16 cellular contexts compared by ENCODE assay signal in genomic region chr11:3823303-3823702, GRCh38. TPM values are rescaled to one million over a fixed set of nuclear protein-coding genes. Genes with fewer than 3 reads are reported as not detected.
DNase-seq lines count a peak whose midpoint lies in the region; ATAC-seq and TF ChIP-seq lines count a peak whose summit lies in the region.
"Had no signal": no experiment of that assay in that cellular context is flagged by ENCODE, and none has a peak within 500 bp of the region (broad histone marks: within the 10 kb centered on the region; RNA-seq: fewer than 3 reads in every experiment).

No MANE protein-coding gene starts in this region.

- H3K4me3 Mint-ChIP-seq in HFFc6 = no peak overlapping the region
- no peak overlapping the region for H3K4me3 Mint-ChIP-seq in activated naive CD4-positive, alpha-beta T cell treated with anti-CD3 and anti-CD28 coated beads for 36 hours
- H3K4me3 Mint-ChIP-seq in chondrocyte (ENCODE audit: unreplicated experiment) = no peak overlapping the region
- H3K4me3 Mint-ChIP-seq: activated CD4-positive, alpha-beta T cell treated with anti-CD3 and anti-CD28 coated beads, Interleukin-2, amount 10 ng/mL, durations not matched to agents 24 days and 14 days; endodermal cell had no signal

- no peaks in the 10 kb centered on the region for H3K9me3 Mint-ChIP-seq in HFFc6
- H3K9me3 Mint-ChIP-seq in activated naive CD4-positive, alpha-beta T cell treated with anti-CD3 and anti-CD28 coated beads for 36 hours = no peaks in the 10 kb centered on the region
- no peaks in the 10 kb centered on the region for H3K9me3 Mint-ChIP-seq in chondrocyte (ENCODE audit: low read depth)
- H3K9me3 Mint-ChIP-seq: activated CD4-positive, alpha-beta T cell treated with anti-CD3 and anti-CD28 coated beads, Interleukin-2, amount 10 ng/mL, durations not matched to agents 24 days and 14 days; endodermal cell had no signal

- peak; percentile 59 for ATAC-seq in foreskin keratinocyte
- ATAC-seq in GM21786 (IDR thresholded peaks at IDR 0.05; ENCODE audit: unreplicated experiment) = no peak
- ATAC-seq: upper lobe of right lung had no signal

- H3K27me3 ChIP-seq in foreskin keratinocyte = no peaks in the 10 kb centered on the region
- H3K27me3 ChIP-seq: upper lobe of right lung had no signal

- peaks cover 2% of the 10 kb centered on the region for H3K27me3 Mint-ChIP-seq in HFFc6 (ENCODE audit: insufficient read depth)
- H3K27me3 Mint-ChIP-seq in activated naive CD4-positive, alpha-beta T cell treated with anti-CD3 and anti-CD28 coated beads for 36 hours (ENCODE audit: low read depth) = no peaks in the 10 kb centered on the region
- H3K27me3 Mint-ChIP-seq in chondrocyte (ENCODE audit: low read depth) = no peaks in the 10 kb centered on the region
- H3K27me3 Mint-ChIP-seq: activated CD4-positive, alpha-beta T cell treated with anti-CD3 and anti-CD28 coated beads, Interleukin-2, amount 10 ng/mL, durations not matched to agents 24 days and 14 days had no signal

- H3K4me1 Mint-ChIP-seq in HFFc6 (ENCODE audit: low read depth) = peaks cover 18% of the 10 kb centered on the region
- H3K4me1 Mint-ChIP-seq in activated naive CD4-positive, alpha-beta T cell treated with anti-CD3 and anti-CD28 coated beads for 36 hours (ENCODE audit: low read depth) = peaks cover 21% of the 10 kb centered on the region
- H3K4me1 Mint-ChIP-seq in chondrocyte (ENCODE audit: low read depth) = peaks cover 5% of the 10 kb centered on the region

- intact Hi-C loops in activated naive CD4-positive, alpha-beta T cell treated with anti-CD3 and anti-CD28 coated beads for 36 hours (cut with micrococcal nuclease) = no loop called here

- POLR2A ChIA-PET in AG04449 (lab: Yijun Ruan, JAX) = interaction anchor here (0.9 to 1.1 kb wide), 4 partner anchors 10 to 18 kb away, joined by 3 to 5 read pairs (median 4); partner anchors contain the start of genes PGAP2 and RHOG

- peak; percentile 49 for DNase-seq in AG04449 (ENCODE audit: low read depth, low spot score)
- peak; percentile 75 for DNase-seq in HFFc6
- peak; percentile 28 for DNase-seq in amniotic stem cell (lab: John Stamatoyannopoulos, UW)
- DNase-seq in foreskin keratinocyte = peak in 1 of 2 donors; percentile 47
- DNase-seq in activated naive CD4-positive, alpha-beta T cell treated with anti-CD3 and anti-CD28 coated beads for 36 hours = no peak
- DNase-seq in chondrocyte (ENCODE audit: low spot score) = no peak
- DNase-seq in activated CD8-positive, alpha-beta memory T cell treated with anti-CD3 and anti-CD28 coated beads, Interleukin-2, amount 50 U/mL, for 4 hours = no peak
- DNase-seq: activated CD4-positive, alpha-beta T cell treated with anti-CD3 and anti-CD28 coated beads, Interleukin-2, amount 10 ng/mL, durations not matched to agents 24 days and 14 days; activated naive CD4-positive, alpha-beta T cell treated with anti-CD3 and anti-CD28 coated beads, Interleukin-2, amount 50 U/mL, for 16 hours; endodermal cell; NCI-H1105 treated with DMSO at 0.1 percent for 48 hours; NCI-H774; right cardiac atrium; upper lobe of right lung had no signal

- no peak overlapping the region for H3K4me3 ChIP-seq in AG04449 (ENCODE audit: low read depth, low read length)
- H3K4me3 ChIP-seq: upper lobe of right lung had no signal

- CTCF ChIA-PET in AG04449 (lab: Yijun Ruan, JAX) = interaction anchor here (0.8 to 3.3 kb wide), 7 partner anchors 9 to 252 kb away, joined by 3 to 12 read pairs (median 3); partner anchors contain the start of gene PGAP2
- CTCF ChIA-PET in activated naive CD4-positive, alpha-beta T cell treated with anti-CD3 and anti-CD28 coated beads for 36 hours (lab: Charles Lee) = interaction anchor here (0.6 to 1.0 kb wide), 7 partner anchors 12 to 250 kb away, joined by 3 to 5 read pairs (median 3); no protein-coding TSS in a partner anchor

- H3K27ac Mint-ChIP-seq in HFFc6 (peak overlapping the region; percentile 42; the same call in 1 of the 2 replicates), chondrocyte (ENCODE audit: unreplicated experiment) (no peak overlapping the region)
- no peak overlapping the region for H3K27ac Mint-ChIP-seq in activated naive CD4-positive, alpha-beta T cell treated with anti-CD3 and anti-CD28 coated beads for 36 hours
- H3K27ac Mint-ChIP-seq: activated CD4-positive, alpha-beta T cell treated with anti-CD3 and anti-CD28 coated beads, Interleukin-2, amount 10 ng/mL, durations not matched to agents 24 days and 14 days; endodermal cell had no signal

- H3K27ac ChIP-seq in foreskin keratinocyte = no peak overlapping the region
- H3K27ac ChIP-seq: C4-2B, upper lobe of right lung had no signal

- H3K36me3 Mint-ChIP-seq in HFFc6 (ENCODE audit: low read depth) (peaks cover 27% of the 10 kb centered on the region; the same call in 1 of the 2 replicates), chondrocyte (ENCODE audit: low read depth) (peaks cover 16% of the 10 kb centered on the region)
- H3K36me3 Mint-ChIP-seq in activated naive CD4-positive, alpha-beta T cell treated with anti-CD3 and anti-CD28 coated beads for 36 hours (ENCODE audit: low read depth) = peaks cover 20% of the 10 kb centered on the region

- H3K4me1 ChIP-seq in foreskin keratinocyte = no peaks in the 10 kb centered on the region

- no peak for TF ChIP-seq CTCF in AG04449 (IDR thresholded peaks at IDR 0.05; ENCODE audit: insufficient read depth, low read length, missing control alignments)
- no peak for TF ChIP-seq CTCF in HFFc6 (IDR thresholded peaks at IDR 0.05)
- no peak for TF ChIP-seq CTCF in foreskin keratinocyte (conservative IDR thresholded peaks at IDR 0.05)
- TF ChIP-seq CTCF in chondrocyte (IDR thresholded peaks at IDR 0.05) = no peak

RNA-seq across cellular contexts. Expression of gene PGAP2, which starts 14.9 kb away (rescaled TPM):
- total RNA-seq in HFFc6 (2021; fragmentation: NEBNext Ultra II Directional; extraction: Animal tissue kit (Norgen Biotek cat#: 25700)) = 10 to 100 TPM; 14.5 to 19.7 (median 17.1) TPM
- total RNA-seq in foreskin keratinocyte (19.8 and 20.5 TPM in 2 replicates), chondrocyte (12.7 to 15.8 TPM (median 14.4 TPM) in 3 replicates)
- polyA plus RNA-seq in foreskin keratinocyte = 25.5 and 26.8 TPM in 2 replicates
- total RNA-seq in activated naive CD4-positive, alpha-beta T cell treated with anti-CD3 and anti-CD28 coated beads for 36 hours = 10 to 100 TPM; 38.9 to 40.8 TPM

RNA-seq across cellular contexts. Expression of gene RHOG, which starts 17.5 kb away (rescaled TPM):
- total RNA-seq in HFFc6 (2021; fragmentation: NEBNext Ultra II Directional; extraction: Animal tissue kit (Norgen Biotek cat#: 25700)) = 10 to 100 TPM; 57.8 to 72.3 (median 66.4) TPM
- total RNA-seq in foreskin keratinocyte (45.9 and 47.2 TPM in 2 replicates), chondrocyte (36.8 to 44.8 TPM (median 38.9 TPM) in 3 replicates)
- polyA plus RNA-seq in foreskin keratinocyte = 82.9 and 88.5 TPM in 2 replicates
- 100 to 1,000 TPM; 142 TPM for total RNA-seq in activated naive CD4-positive, alpha-beta T cell treated with anti-CD3 and anti-CD28 coated beads for 36 hours

RNA-seq across cellular contexts. Expression of gene NUP98, which starts 25.9 kb away (rescaled TPM):
- total RNA-seq in HFFc6 (2021; fragmentation: NEBNext Ultra II Directional; extraction: Animal tissue kit (Norgen Biotek cat#: 25700)) = 10 to 100 TPM; 81.4 to 96.7 (median 85.6) TPM
- total RNA-seq in foreskin keratinocyte (79.4 and 82.2 TPM in 2 replicates), chondrocyte (47.8 to 61.6 TPM (median 52.7 TPM) in 3 replicates)
- 26.2 and 33.0 TPM in 2 replicates for polyA plus RNA-seq in foreskin keratinocyte
- total RNA-seq in activated naive CD4-positive, alpha-beta T cell treated with anti-CD3 and anti-CD28 coated beads for 36 hours = 10 to 100 TPM; 90.8 to 97.6 TPM

RNA-seq across cellular contexts. Expression of gene STIM1, which starts 32.2 kb away (rescaled TPM):
- total RNA-seq in HFFc6 (2021; fragmentation: NEBNext Ultra II Directional; extraction: Animal tissue kit (Norgen Biotek cat#: 25700)) = 10 to 100 TPM; 27.6 to 33.1 (median 30.7) TPM
- total RNA-seq in foreskin keratinocyte = 22.8 and 24.7 TPM in 2 replicates
- 13.0 and 13.6 TPM in 2 replicates for polyA plus RNA-seq in foreskin keratinocyte
- total RNA-seq in activated naive CD4-positive, alpha-beta T cell treated with anti-CD3 and anti-CD28 coated beads for 36 hours = 10 to 100 TPM; 62.9 to 68.5 TPM
- 38.5 to 50.7 TPM (median 46.7 TPM) in 3 replicates for total RNA-seq in chondrocyte

Comparison
In these comparisons a context has a peak if more than half of its experiments do, and no peak if none do; other contexts are left out.
1. DNase-seq: peak in AG04449 (single experiment), HFFc6 (single experiment) and amniotic stem cell (single experiment); none in activated naive CD4-positive, alpha-beta T cell treated with anti-CD3 and anti-CD28 coated beads for 36 hours (single experiment), chondrocyte (single experiment) and activated CD8-positive, alpha-beta memory T cell treated with anti-CD3 and anti-CD28 coated beads, Interleukin-2, amount 50 U/mL, for 4 hours (single experiment).